ENCODE assay signal across 1 cellular context in genomic region chr18:79093986-79094385, GRCh38.
TF ChIP-seq lines count a peak whose summit lies in the region.

No MANE protein-coding gene starts in this region.

TF ChIP-seq in HepG2, 621 proteins besides CTCF, POLR2A, EP300 and RAD21:
- TF ChIP-seq SKIL (CRISPR knock-in tag; IDR thresholded peaks at IDR 0.05; ENCODE audit: borderline replicate concordance) (no peak), RORA (CRISPR knock-in tag; IDR thresholded peaks at IDR 0.05) (no peak)
